Comparison of ENCODE assay signal across 8 cellular contexts in the genomic region with DNA sequence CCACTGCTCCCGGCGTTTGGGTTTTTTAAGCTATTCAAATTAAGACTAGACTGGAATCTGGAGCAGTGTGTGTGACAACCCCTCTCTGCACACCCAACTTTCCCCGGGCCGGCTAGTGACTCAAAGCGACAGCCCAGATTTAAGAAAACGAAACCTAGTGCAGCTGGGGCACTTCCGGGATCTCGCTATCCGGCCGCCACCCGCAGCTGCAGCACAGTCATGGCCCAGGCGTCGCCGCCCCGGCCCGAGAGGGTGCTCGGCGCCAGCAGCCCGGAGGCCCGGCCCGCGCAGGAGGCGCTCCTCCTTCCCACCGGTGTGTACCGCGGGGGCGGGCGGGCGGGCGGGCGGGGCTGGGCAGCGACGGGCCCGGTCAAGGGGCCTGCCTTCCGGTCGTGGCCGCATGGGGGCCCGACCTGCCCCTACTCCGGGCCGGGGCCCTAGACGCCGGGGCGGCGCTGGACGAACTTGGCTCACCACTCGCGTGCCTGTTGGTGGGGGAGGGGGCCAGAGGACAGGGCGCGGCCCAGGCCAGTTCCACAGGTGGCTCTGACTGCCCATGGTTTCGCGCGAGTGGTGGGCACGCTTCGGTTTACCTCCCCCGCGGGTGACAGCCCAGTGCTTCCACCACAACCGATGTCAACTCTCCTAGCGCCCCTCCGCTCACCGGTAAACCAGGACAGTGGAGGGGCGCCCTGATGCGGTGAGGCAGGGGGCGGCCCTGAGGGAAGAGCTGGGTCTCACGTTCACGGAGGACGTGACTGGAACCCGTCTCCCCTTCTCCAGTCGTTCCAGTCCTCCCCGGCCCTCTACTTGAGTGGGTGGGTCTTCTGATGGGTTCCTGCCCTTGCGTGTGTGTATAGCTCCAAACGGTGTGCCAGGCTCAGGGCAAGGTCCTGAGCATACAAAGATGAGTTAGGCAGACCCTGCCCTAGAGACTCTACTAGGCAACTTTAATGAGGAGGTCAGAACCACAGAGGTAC. TPM values are rescaled to one million over a fixed set of nuclear protein-coding genes. Genes with fewer than 3 reads are reported as not detected.
A peak's percentile ranks its signal among the peaks of the same experiment; 100 is the strongest.
DNase-seq lines count a peak whose midpoint lies in the region; ATAC-seq, FAIRE-seq and TF ChIP-seq lines count a peak whose summit lies in the region.

TSS of gene PHF11 (plus strand) at position 171 of the 980 bp plus-strand sequence. CDS start at position 220, 49 bp downstream.

- H3K27ac Mint-ChIP-seq in activated T-helper 2 cell treated with anti-CD3 and anti-CD28 coated beads, Interferon-gamma antibody, Interleukin-2, Interleukin-4, amounts not matched to agents 10 μg/mL and 5 μg/mL and 100 μg/mL, durations not matched to agents 14 hours and 24 hours and 36 hours = peak within 1 kb of the TSS; percentile 97
- H3K27ac Mint-ChIP-seq in naive thymus-derived CD8-positive, alpha-beta T cell = peak within 1 kb of the TSS; percentile 90 to 100 (median 99)

- no peaks in the 10 kb centered on the region for H3K27me3 Mint-ChIP-seq in activated T-helper 2 cell treated with anti-CD3 and anti-CD28 coated beads, Interferon-gamma antibody, Interleukin-2, Interleukin-4, amounts not matched to agents 10 μg/mL and 5 μg/mL and 100 μg/mL, durations not matched to agents 14 hours and 24 hours and 36 hours (ENCODE audit: low read depth)
- no peaks in the 10 kb centered on the region for H3K27me3 Mint-ChIP-seq in naive thymus-derived CD8-positive, alpha-beta T cell

- POLR2A ChIA-PET in naive thymus-derived CD8-positive, alpha-beta T cell (lab: Charles Lee) = interaction anchor here (0.6 to 3.6 kb wide), 15 partner anchors 10 to 629 kb away, joined by 3 to 82 read pairs (median 4); partner anchors contain the start of genes CAB39L, EBPL, FNDC3A and KPNA3

- peak; percentile 83 for ATAC-seq in HG03139 (IDR thresholded peaks at IDR 0.05; ENCODE audit: unreplicated experiment)
- ATAC-seq in naive thymus-derived CD8-positive, alpha-beta T cell = peak; percentile 81 to 85

- TF ChIP-seq CTCF in AG09309 (IDR thresholded peaks at IDR 0.05; ENCODE audit: control insufficient read depth, insufficient read depth, low read depth, low read length, missing control alignments) = peak; percentile 11
- no peak for TF ChIP-seq CTCF in fibroblast of mammary gland (conservative IDR thresholded peaks at IDR 0.05; ENCODE audit: control insufficient read depth, insufficient read depth, low read depth, low read length)

- in situ Hi-C loops in GM18951 (cut with MboI; ENCODE audit: low sequenced_read_pairs, unreplicated experiment) = loop anchor here (10.0 kb wide), 1 partner anchor 109 kb away; no protein-coding TSS in a partner anchor

- peaks cover 46% of the 10 kb centered on the region for H3K36me3 Mint-ChIP-seq in activated T-helper 2 cell treated with anti-CD3 and anti-CD28 coated beads, Interferon-gamma antibody, Interleukin-2, Interleukin-4, amounts not matched to agents 10 μg/mL and 5 μg/mL and 100 μg/mL, durations not matched to agents 14 hours and 24 hours and 36 hours (ENCODE audit: low read depth)
- peaks cover 0 to 23% (median 5%) of the 10 kb centered on the region in 3 donors for H3K36me3 Mint-ChIP-seq in naive thymus-derived CD8-positive, alpha-beta T cell

- DNase-seq in AG09309 (ENCODE audit: low read depth) (no peak), RCC 7860 (ENCODE audit: low spot score) (peak; percentile 75), fibroblast of mammary gland (ENCODE audit: low read depth) (peak; percentile 73)
- DNase-seq in activated T-helper 2 cell treated with anti-CD3 and anti-CD28 coated beads, Interferon-gamma antibody, Interleukin-2, Interleukin-4, amounts not matched to agents 10 μg/mL and 5 μg/mL and 100 μg/mL, durations not matched to agents 14 hours and 24 hours and 36 hours (ENCODE audit: low spot score) = peak; percentile 84
- DNase-seq in naive thymus-derived CD8-positive, alpha-beta T cell = peak; percentile 75 to 91 (median 80)
- DNase-seq in stimulated activated naive CD4-positive, alpha-beta T cell treated with Interleukin-2 at 50 U/mL for 16 hours (lab: John Stamatoyannopoulos, UW) = peak; percentile 90

- H3K9me3 Mint-ChIP-seq in activated T-helper 2 cell treated with anti-CD3 and anti-CD28 coated beads, Interferon-gamma antibody, Interleukin-2, Interleukin-4, amounts not matched to agents 10 μg/mL and 5 μg/mL and 100 μg/mL, durations not matched to agents 14 hours and 24 hours and 36 hours = no peaks in the 10 kb centered on the region
- no peaks in the 10 kb centered on the region for H3K9me3 Mint-ChIP-seq in naive thymus-derived CD8-positive, alpha-beta T cell

- FAIRE-seq in RCC 7860 (lab: Jason Lieb, UNC) = no peak

- H3K4me3 ChIP-seq in AG09309 (ENCODE audit: control insufficient read depth, low read depth, low read length) (peak within 1 kb of the TSS; percentile 59), fibroblast of mammary gland (ENCODE audit: control insufficient read depth, low read depth, low read length) (peak within 1 kb of the TSS; percentile 68)

- peaks cover 50% of the 10 kb centered on the region for H3K4me1 Mint-ChIP-seq in activated T-helper 2 cell treated with anti-CD3 and anti-CD28 coated beads, Interferon-gamma antibody, Interleukin-2, Interleukin-4, amounts not matched to agents 10 μg/mL and 5 μg/mL and 100 μg/mL, durations not matched to agents 14 hours and 24 hours and 36 hours (ENCODE audit: low read depth)
- H3K4me1 Mint-ChIP-seq in naive thymus-derived CD8-positive, alpha-beta T cell = peaks cover 22 to 54% (median 46%) of the 10 kb centered on the region in 4 donors

- TF ChIP-seq POLR2A in GM18951 (IDR thresholded peaks at IDR 0.05; ENCODE audit: extremely low read depth, insufficient read depth, insufficient read length) = peak; percentile 76

- intact Hi-C loops in activated T-helper 2 cell treated with anti-CD3 and anti-CD28 coated beads, Interferon-gamma antibody, Interleukin-2, Interleukin-4, amounts not matched to agents 10 μg/mL and 5 μg/mL and 100 μg/mL, durations not matched to agents 14 hours and 24 hours and 36 hours (cut with micrococcal nuclease) = loop anchor here (1.0 to 5.0 kb wide), 3 partner anchors 45 to 91 kb away; partner anchors contain the start of genes CAB39L, RCBTB1 and SETDB2

- peak within 1 kb of the TSS; percentile 91 for H3K4me3 Mint-ChIP-seq in activated T-helper 2 cell treated with anti-CD3 and anti-CD28 coated beads, Interferon-gamma antibody, Interleukin-2, Interleukin-4, amounts not matched to agents 10 μg/mL and 5 μg/mL and 100 μg/mL, durations not matched to agents 14 hours and 24 hours and 36 hours (ENCODE audit: low read depth)
- H3K4me3 Mint-ChIP-seq in naive thymus-derived CD8-positive, alpha-beta T cell = peak within 1 kb of the TSS; percentile 89 to 99 (median 98)

RNA-seq across cellular contexts. Expression of gene PHF11, which starts in this region (rescaled TPM):
- total RNA-seq in activated T-helper 2 cell treated with anti-CD3 and anti-CD28 coated beads, Interferon-gamma antibody, Interleukin-2, Interleukin-4, amounts not matched to agents 10 μg/mL and 5 μg/mL and 100 μg/mL, durations not matched to agents 14 hours and 24 hours and 36 hours = 47.9 and 52.9 TPM in 2 replicates
- 100 to 1,000 TPM; 121 to 132 TPM for total RNA-seq in naive thymus-derived CD8-positive, alpha-beta T cell
- 10 to 100 TPM; 75.9 to 88.3 (median 80.4) TPM for polyA plus RNA-seq in naive thymus-derived CD8-positive, alpha-beta T cell
